ENCODE assay signal across 12 cellular contexts in genomic region chr17:35774499-35774898, GRCh38. TPM values are rescaled to one million over a fixed set of nuclear protein-coding genes. Genes with fewer than 3 reads are reported as not detected.
A peak's percentile ranks its signal among the peaks of the same experiment; 100 is the strongest.
DNase-seq lines count a peak whose midpoint lies in the region; ATAC-seq, FAIRE-seq and TF ChIP-seq lines count a peak whose summit lies in the region.
"Had no signal": no experiment of that assay in that cellular context is flagged by ENCODE, and none has a peak within 500 bp of the region (broad histone marks: within the 10 kb centered on the region; RNA-seq: fewer than 3 reads in every experiment).

No MANE protein-coding gene starts in this region.

- H2AK5ac ChIP-seq in H1 (ENCODE audit: low read depth, low read length), result no peak overlapping the region

- H3K4ac ChIP-seq in H1 (replicated peaks; ENCODE audit: insufficient read length, low read depth, low read length), result no peak overlapping the region

- intact Hi-C loops in testis (cut with DNase I; ENCODE audit: low total_unique reads), result no loop called here

- H2BK5ac ChIP-seq in H1 (ENCODE audit: low read depth, low read length), result no peak overlapping the region

- CTCF ChIA-PET in SK-N-SH (lab: Yijun Ruan, JAX), result interaction anchor here (0.9 to 31.2 kb wide), 7 partner anchors 8 to 34 kb away, joined by 3 to 809 read pairs (median 6); partner anchors contain the start of gene TAF15
- CTCF ChIA-PET in H1 (lab: Charles Lee; ENCODE audit: partially characterized antibody), result interaction anchor here (0.7 to 17.5 kb wide), 8 partner anchors 7 to 161 kb away, joined by 3 to 247 read pairs (median 4); partner anchors contain the start of gene TAF15

- no peak overlapping the region for H4K5ac ChIP-seq in H1 (ENCODE audit: insufficient read length, low read depth, low read length)

- no peak overlapping the region; the same call in 1 of the 2 replicates for H2AFZ ChIP-seq in SK-N-SH (ENCODE audit: low read depth)
- H2AFZ ChIP-seq in H1 (ENCODE audit: low read length), result peak overlapping the region; percentile 88

- H3K4me2 ChIP-seq in SK-N-SH (no peak overlapping the region), H1 (ENCODE audit: insufficient read depth in 1 of 2, low read depth in 2 of 2, low read length in 2 of 2) (no peak overlapping the region)

- no peak overlapping the region for H3K4me3 ChIP-seq in SK-N-SH (ENCODE audit: low read depth in 2 of 2, low read length in 1 of 2)
- H3K4me3 ChIP-seq in H1 (ENCODE audit: extremely low read depth in 1 of 4, insufficient read depth in 2 of 4, low read depth in 3 of 4, low read length in 4 of 4), result no peak overlapping the region
- H3K4me3 ChIP-seq in testis, result no peak overlapping the region

- H3K9ac ChIP-seq in SK-N-SH (no peak overlapping the region), H1 (replicated peaks in 1 of 4; ENCODE audit: extremely low read depth in 1 of 4, low read depth in 3 of 4, low read length in 3 of 4) (no peak overlapping the region)

- no peaks in the 10 kb centered on the region for H3K23me2 ChIP-seq in H1 (ENCODE audit: low read depth, low read length)

- no peak overlapping the region for H4K8ac ChIP-seq in H1 (ENCODE audit: extremely low read depth, insufficient read depth, low read length)

- H3K9me3 ChIP-seq in SK-N-SH (no peaks in the 10 kb centered on the region), H1 (ENCODE audit: insufficient read depth in 2 of 2, low read depth in 1 of 2, low read length in 1 of 2) (no peaks in the 10 kb centered on the region; a peak in 1 of 4 replicates), testis (no peaks in the 10 kb centered on the region)

- H2BK20ac ChIP-seq in H1 (ENCODE audit: low read length), result no peak overlapping the region

- H4K91ac ChIP-seq in H1 (replicated peaks; ENCODE audit: insufficient read length, low read length), result peak overlapping the region; percentile 11

- H3K79me1 ChIP-seq in H1 (ENCODE audit: low read depth, low read length), result no peaks in the 10 kb centered on the region

- 56% methylated on average over 4 of the region's 5 CpGs for WGBS in SK-N-SH (ENCODE audit: low lambda C conversion rate)
- WGBS in H1 (ENCODE audit: extremely low coverage in 1 of 2, insufficient coverage in 1 of 2, insufficient read length in 1 of 2, insufficient replicate concordance in 2 of 2, low coverage in 1 of 2, low lambda C conversion rate in 2 of 2, missing lambda C conversion rate in 1 of 2), 2 experiments, result 85% methylated on average over 5 of the region's 5 CpGs; no CpG with 5 or more reads in 1 of the 2 experiments
- 51 to 60% methylated on average over 5 of the region's 5 CpGs for WGBS in testis, 2 donors

- TF ChIP-seq EP300 in SK-N-SH (IDR thresholded peaks at IDR 0.05; ENCODE audit: borderline replicate concordance in 1 of 2, low read depth in 1 of 2, low read length in 1 of 2), result no peak
- no peak for TF ChIP-seq EP300 in H1 (IDR thresholded peaks at IDR 0.05; ENCODE audit: borderline replicate concordance in 1 of 2, low read depth in 2 of 2, low read length in 2 of 2)

- TF ChIP-seq POLR2A in H1 (IDR thresholded peaks at IDR 0.05; ENCODE audit: control extremely low read depth in 1 of 2, low read depth in 2 of 2, low read length in 2 of 2), result no peak
- TF ChIP-seq POLR2A in testis (IDR thresholded peaks at IDR 0.05), result no peak

- no peaks in the 10 kb centered on the region for H3F3A ChIP-seq in SK-N-SH (replicated peaks; ENCODE audit: insufficient read depth)

- H3K56ac ChIP-seq in H1 (replicated peaks; ENCODE audit: insufficient read length, low read depth, low read length), result no peak overlapping the region

- no peak for FAIRE-seq in H1 (lab: Jason Lieb, UNC)

- H2BK15ac ChIP-seq in H1 (ENCODE audit: low read length), result peak overlapping the region; percentile 95

- H3K36me3 ChIP-seq in SK-N-SH (replicated peaks in 1 of 2; ENCODE audit: control insufficient read depth in 1 of 2, insufficient read depth in 2 of 2, low read length in 1 of 2) (no peaks in the 10 kb centered on the region), H1 (ENCODE audit: control insufficient read depth in 2 of 4, insufficient read depth in 4 of 4, low read length in 3 of 4) (no peaks in the 10 kb centered on the region), testis (ENCODE audit: low read depth, missing control alignments) (no peaks in the 10 kb centered on the region)

- H4K20me1 ChIP-seq in SK-N-SH (ENCODE audit: insufficient read depth) (no peaks in the 10 kb centered on the region), H1 (replicated peaks in 1 of 2; ENCODE audit: control insufficient read depth in 1 of 2, insufficient read depth in 2 of 2, low read length in 2 of 2) (no peaks in the 10 kb centered on the region)

- peak overlapping the region; percentile 39; the same call in 1 of the 2 replicates for H2BK12ac ChIP-seq in H1 (ENCODE audit: low read depth, low read length)

- TF ChIP-seq CTCF in SK-N-SH (IDR thresholded peaks at IDR 0.05) (no peak), H1 (IDR thresholded peaks at IDR 0.05; ENCODE audit: control extremely low read depth in 1 of 3, insufficient read depth in 1 of 3, low read depth in 1 of 3, low read length in 3 of 3) (no peak), testis (IDR thresholded peaks at IDR 0.05) (no peak)

- H3K79me2 ChIP-seq in SK-N-SH (ENCODE audit: insufficient read depth), result no peaks in the 10 kb centered on the region
- no peaks in the 10 kb centered on the region for H3K79me2 ChIP-seq in H1 (ENCODE audit: control insufficient read depth in 1 of 2, insufficient read depth in 2 of 2, low read length in 2 of 2)

- no peaks in the 10 kb centered on the region for H3K9me2 ChIP-seq in SK-N-SH

- peak overlapping the region; percentile 48; the same call in 1 of the 2 replicates for H3K18ac ChIP-seq in H1 (ENCODE audit: extremely low read depth, low read length)

- H3K27ac ChIP-seq in SK-N-SH (ENCODE audit: low read depth in 2 of 2, low read length in 1 of 2) (peak overlapping the region in 1 of 2 experiments; percentile 80; a peak in 2 of 4 replicates), H1 (ENCODE audit: low read depth, low read length) (no peak overlapping the region), testis (peak overlapping the region in 1 of 2 donors; percentile 66)

- POLR2A ChIA-PET in SK-N-SH (lab: Yijun Ruan, JAX), result interaction anchor here (0.6 to 1.0 kb wide), 2 partner anchors 15 to 25 kb away, joined by 3 read pairs; no protein-coding TSS in a partner anchor
- POLR2A ChIA-PET in H1 (lab: Charles Lee; ENCODE audit: partially characterized antibody), result interaction anchor here (0.8 to 2.9 kb wide), 4 partner anchors 10 to 36 kb away, joined by 3 to 13 read pairs (median 4); partner anchors contain the start of gene TAF15

- H3K4me1 ChIP-seq in SK-N-SH (ENCODE audit: control insufficient read depth in 1 of 2, insufficient read depth in 2 of 2, low read depth in 1 of 2, low read length in 1 of 2) (peaks cover 0 to 26% of the 10 kb centered on the region in 2 experiments; a peak in 1 of 4 replicates), H1 (replicated peaks in 1 of 4; ENCODE audit: control insufficient read depth in 3 of 4, insufficient read depth in 4 of 4, low read length in 3 of 4) (peaks cover 5 to 21% (median 6%) of the 10 kb centered on the region in 4 experiments), testis (peaks cover 18% of the 10 kb centered on the region)

- no peak overlapping the region for H3K14ac ChIP-seq in H1 (ENCODE audit: insufficient read length)

- H3K27me3 ChIP-seq in SK-N-SH (ENCODE audit: insufficient read depth) (no peaks in the 10 kb centered on the region), H1 (replicated peaks in 1 of 4; ENCODE audit: control insufficient read depth in 3 of 4, extremely low read depth in 1 of 4, insufficient read depth in 3 of 4, low read length in 3 of 4) (no peaks in the 10 kb centered on the region), testis (no peaks in the 10 kb centered on the region)

- H3K23ac ChIP-seq in H1 (ENCODE audit: insufficient read length), result no peak overlapping the region

- H2BK120ac ChIP-seq in H1 (replicated peaks; ENCODE audit: low read depth, low read length), result no peak overlapping the region

- ATAC-seq in GM19452 (IDR thresholded peaks at IDR 0.05; ENCODE audit: unreplicated experiment), result no peak
- no peak for ATAC-seq in GM21526 (IDR thresholded peaks at IDR 0.05; ENCODE audit: low FRiP score, unreplicated experiment)
- no peak for ATAC-seq in HG02938 (IDR thresholded peaks at IDR 0.05; ENCODE audit: unreplicated experiment)

- no peak for TF ChIP-seq RAD21 in SK-N-SH (IDR thresholded peaks at IDR 0.05; ENCODE audit: low read length)
- TF ChIP-seq RAD21 in H1 (IDR thresholded peaks at IDR 0.05 in 1 of 2, conservative IDR thresholded peaks at IDR 0.05 in 1 of 2; ENCODE audit: low read depth in 2 of 2, low read length in 2 of 2), result no peak

- DNase-seq in SK-N-SH, result peak; percentile 85
- DNase-seq in H1 (ENCODE audit: low read depth in 1 of 2, low spot score in 2 of 2), result no peak
- DNase-seq in midbrain (lab: John Stamatoyannopoulos, UW), result peak; percentile 65
- peak; percentile 65 for DNase-seq in testis
- DNase-seq: KBM-7; NK-92 treated with Interleukin-12 subunit alpha and Interleukin-12 subunit beta, amount 100 ng/mL, for 24 hours had no signal

RNA-seq across cellular contexts. Expression of gene C17orf50, which starts 13.8 kb away (rescaled TPM):
- polyA plus RNA-seq in SK-N-SH (2012; rRNA removed) (0.05 TPM in 1 of 2 replicates, not detected in the other), H1 (2011; rRNA removed) (0.08 and 0.12 TPM in 2 replicates), testis (ENCODE audit: insufficient read depth, low read depth, low replicate concordance) (154 TPM)
- 0.03 and 0.04 TPM in 2 replicates for polyA plus RNA-seq in SK-N-SH (2012; cell fraction: cytosol; rRNA removed)
- not detected in 2 replicates for polyA plus RNA-seq in SK-N-SH (2012; cell fraction: nucleus; rRNA removed)
- not detected in 2 replicates for total RNA-seq in H1 (2021; fragmentation: NEBNext Ultra II Directional; extraction: Animal tissue kit (Norgen Biotek cat#: 25700))
- not detected for polyA plus RNA-seq in H1 (2011; cell fraction: cytosol; rRNA removed)
- 0.26 TPM for polyA plus RNA-seq in H1 (2011; cell fraction: nucleus; rRNA removed)
- not detected in 4 replicates for polyA plus RNA-seq in H1 (2012, experiment 1 of 2)
- polyA plus RNA-seq in H1 (2012, experiment 2 of 2), result not detected
- 0.06 TPM for polyA plus RNA-seq in H1 (2013, experiment 1 of 2)
- polyA plus RNA-seq in H1 (2013, experiment 2 of 2), result 0.06 TPM
- polyA minus RNA-seq in H1 (2011; rRNA and poly(A)+ RNA removed), result not detected in 2 replicates
- polyA minus RNA-seq in H1 (2011; cell fraction: cytosol; rRNA and poly(A)+ RNA removed), result not detected
- polyA minus RNA-seq in H1 (2011; cell fraction: nucleus; rRNA and poly(A)+ RNA removed), result 0.70 TPM
- 100 to 1,000 TPM in 1 of 2 donors, 10 to 100 TPM in 1; 48.8 to 102 TPM for total RNA-seq in testis
- total RNA-seq: activated T-helper 1 cell treated with anti-CD3 and anti-CD28 coated beads, Interleukin-12 subunit alpha, Interleukin-12 subunit beta, Interleukin-2, Interleukin-4 antibody, amounts not matched to agents 30 ng/mL and 10 ng/mL and 1 ng/mL, durations not matched to agents 14 hours and 24 hours and 36 hours; G401; mononuclear cell had no signal

RNA-seq across cellular contexts. Expression of gene MMP28, which starts 20.9 kb away (rescaled TPM):
- polyA plus RNA-seq in SK-N-SH (2012; rRNA removed) (0.23 and 0.33 TPM in 2 replicates), H1 (2011; rRNA removed) (0.06 TPM in 1 of 2 replicates, not detected in the other), testis (ENCODE audit: insufficient read depth, low read depth, low replicate concordance) (78.3 TPM)
- polyA plus RNA-seq in SK-N-SH (2012; cell fraction: cytosol; rRNA removed), result 0.30 and 0.52 TPM in 2 replicates
- polyA plus RNA-seq in SK-N-SH (2012; cell fraction: nucleus; rRNA removed), result 0.32 and 0.40 TPM in 2 replicates
- total RNA-seq in H1 (2021; fragmentation: NEBNext Ultra II Directional; extraction: Animal tissue kit (Norgen Biotek cat#: 25700)), result not detected in 2 replicates
- polyA plus RNA-seq in H1 (2011; cell fraction: cytosol; rRNA removed), result not detected
- not detected for polyA plus RNA-seq in H1 (2011; cell fraction: nucleus; rRNA removed)
- polyA plus RNA-seq in H1 (2012, experiment 1 of 2), result not detected in 4 replicates
- polyA plus RNA-seq in H1 (2012, experiment 2 of 2), result not detected
- 0.08 TPM for polyA plus RNA-seq in H1 (2013, experiment 1 of 2)
- not detected for polyA plus RNA-seq in H1 (2013, experiment 2 of 2)
- not detected in 2 replicates for polyA minus RNA-seq in H1 (2011; rRNA and poly(A)+ RNA removed)
- not detected for polyA minus RNA-seq in H1 (2011; cell fraction: cytosol; rRNA and poly(A)+ RNA removed)
- polyA minus RNA-seq in H1 (2011; cell fraction: nucleus; rRNA and poly(A)+ RNA removed), result 1.4 TPM
- total RNA-seq in testis, result 100 to 1,000 TPM; 179 to 237 TPM
- total RNA-seq: activated T-helper 1 cell treated with anti-CD3 and anti-CD28 coated beads, Interleukin-12 subunit alpha, Interleukin-12 subunit beta, Interleukin-2, Interleukin-4 antibody, amounts not matched to agents 30 ng/mL and 10 ng/mL and 1 ng/mL, durations not matched to agents 14 hours and 24 hours and 36 hours; G401 had no signal

RNA-seq across cellular contexts. Expression of gene GAS2L2, which starts 21.5 kb away (rescaled TPM):
- polyA plus RNA-seq in SK-N-SH (2012; rRNA removed), result 0.02 TPM in 1 of 2 replicates, not detected in the other
- polyA plus RNA-seq in SK-N-SH (2012; cell fraction: cytosol; rRNA removed), result 0.01 TPM in 2 replicates
- polyA plus RNA-seq in SK-N-SH (2012; cell fraction: nucleus; rRNA removed), result 0.08 and 0.10 TPM in 2 replicates
- total RNA-seq in H1 (2021; fragmentation: NEBNext Ultra II Directional; extraction: Animal tissue kit (Norgen Biotek cat#: 25700)), result 0.13 TPM in 1 of 2 replicates, not detected in the other
- polyA plus RNA-seq in H1 (2011; rRNA removed), result 0.09 TPM in 2 replicates
- polyA plus RNA-seq in H1 (2011; cell fraction: cytosol; rRNA removed), result 0.12 TPM
- polyA plus RNA-seq in H1 (2011; cell fraction: nucleus; rRNA removed), result 0.20 TPM
- polyA plus RNA-seq in H1 (2012, experiment 1 of 2), result 0.15 to 0.18 TPM (median 0.17 TPM) in 3 of 4 replicates, not detected in the other
- polyA plus RNA-seq in H1 (2012, experiment 2 of 2), result not detected
- polyA plus RNA-seq in H1 (2013, experiment 1 of 2), result 0.06 TPM
- not detected for polyA plus RNA-seq in H1 (2013, experiment 2 of 2)
- 0.06 TPM in 1 of 2 replicates, not detected in the other for polyA minus RNA-seq in H1 (2011; rRNA and poly(A)+ RNA removed)
- polyA minus RNA-seq in H1 (2011; cell fraction: cytosol; rRNA and poly(A)+ RNA removed), result not detected
- polyA minus RNA-seq in H1 (2011; cell fraction: nucleus; rRNA and poly(A)+ RNA removed), result 0.30 TPM
- total RNA-seq in testis, result under 1 TPM; 0.31 to 0.71 TPM
- 0.62 TPM for polyA plus RNA-seq in testis (ENCODE audit: insufficient read depth, low read depth, low replicate concordance)
- total RNA-seq: G401 had no signal

RNA-seq across cellular contexts. Expression of gene TAF15, which starts 34.8 kb away (rescaled TPM):
- polyA plus RNA-seq in SK-N-SH (2012; rRNA removed) (67.5 and 78.0 TPM in 2 replicates), H1 (2011; rRNA removed) (62.8 and 80.1 TPM in 2 replicates), testis (ENCODE audit: insufficient read depth, low read depth, low replicate concordance) (185 TPM)
- 117 and 139 TPM in 2 replicates for polyA plus RNA-seq in SK-N-SH (2012; cell fraction: cytosol; rRNA removed)
- 43.9 and 71.3 TPM in 2 replicates for polyA plus RNA-seq in SK-N-SH (2012; cell fraction: nucleus; rRNA removed)
- 323 and 338 TPM in 2 replicates for total RNA-seq in H1 (2021; fragmentation: NEBNext Ultra II Directional; extraction: Animal tissue kit (Norgen Biotek cat#: 25700))
- polyA plus RNA-seq in H1 (2011; cell fraction: cytosol; rRNA removed), result 100.0 TPM
- polyA plus RNA-seq in H1 (2011; cell fraction: nucleus; rRNA removed), result 115 TPM
- 333 to 440 TPM (median 380 TPM) in 4 replicates for polyA plus RNA-seq in H1 (2012, experiment 1 of 2)
- 59.6 TPM for polyA plus RNA-seq in H1 (2012, experiment 2 of 2)
- 172 TPM for polyA plus RNA-seq in H1 (2013, experiment 1 of 2)
- 171 TPM for polyA plus RNA-seq in H1 (2013, experiment 2 of 2)
- polyA minus RNA-seq in H1 (2011; rRNA and poly(A)+ RNA removed), result 88.8 and 170 TPM in 2 replicates
- 94.0 TPM for polyA minus RNA-seq in H1 (2011; cell fraction: cytosol; rRNA and poly(A)+ RNA removed)
- polyA minus RNA-seq in H1 (2011; cell fraction: nucleus; rRNA and poly(A)+ RNA removed), result 167 TPM
- total RNA-seq in testis, result 100 to 1,000 TPM; 133 to 160 TPM

RNA-seq across cellular contexts. Expression of gene RASL10B, which starts 43.1 kb away (rescaled TPM):
- 4.2 and 4.3 TPM in 2 replicates for polyA plus RNA-seq in SK-N-SH (2012; rRNA removed)
- 2.2 and 3.8 TPM in 2 replicates for polyA plus RNA-seq in SK-N-SH (2012; cell fraction: cytosol; rRNA removed)
- polyA plus RNA-seq in SK-N-SH (2012; cell fraction: nucleus; rRNA removed), result 6.4 and 8.3 TPM in 2 replicates
- total RNA-seq in H1 (2021; fragmentation: NEBNext Ultra II Directional; extraction: Animal tissue kit (Norgen Biotek cat#: 25700)), result 21.6 and 22.8 TPM in 2 replicates
- polyA plus RNA-seq in H1 (2011; rRNA removed), result 17.5 and 21.8 TPM in 2 replicates
- 14.8 TPM for polyA plus RNA-seq in H1 (2011; cell fraction: cytosol; rRNA removed)
- polyA plus RNA-seq in H1 (2011; cell fraction: nucleus; rRNA removed), result 17.0 TPM
- polyA plus RNA-seq in H1 (2012, experiment 1 of 2), result 13.2 to 21.4 TPM (median 17.0 TPM) in 4 replicates
- polyA plus RNA-seq in H1 (2012, experiment 2 of 2), result 18.3 TPM
- polyA plus RNA-seq in H1 (2013, experiment 1 of 2), result 10.4 TPM
- polyA plus RNA-seq in H1 (2013, experiment 2 of 2), result 9.6 TPM
- polyA minus RNA-seq in H1 (2011; rRNA and poly(A)+ RNA removed), result 16.7 and 18.6 TPM in 2 replicates
- polyA minus RNA-seq in H1 (2011; cell fraction: cytosol; rRNA and poly(A)+ RNA removed), result 18.7 TPM
- polyA minus RNA-seq in H1 (2011; cell fraction: nucleus; rRNA and poly(A)+ RNA removed), result 20.7 TPM
- 1 to 10 TPM; 2.5 to 4.8 TPM for total RNA-seq in testis
- 3.8 TPM for polyA plus RNA-seq in testis (ENCODE audit: insufficient read depth, low read depth, low replicate concordance)

Comparison
In these comparisons a context has a peak if more than half of its experiments do, and no peak if none do; other contexts are left out.
1. DNase-seq: peak in SK-N-SH (single experiment), midbrain (single experiment) and testis (single experiment); none in H1 (0 of 2).
2. RNA of gene C17orf50, which starts 13.8 kb away (polyA plus RNA-seq): 154 TPM in testis (single experiment); 0.06 to 0.26 TPM in H1 and 0.03 to 0.05 TPM in SK-N-SH; every median in the first group is over 100 times any median in the second.
3. RNA of gene MMP28, which starts 20.9 kb away (polyA plus RNA-seq): 78.3 TPM in testis (single experiment); 0.23 to 0.52 TPM in SK-N-SH and 0.06 to 0.08 TPM in H1; every median in the first group is over 10 times any median in the second.
4. Of the 17 proteins assayed by ChIP-seq in both H1 and SK-N-SH: peak only in H1: none; only in SK-N-SH: CHD2; in both: none; in neither: 16.